8 cellular contexts compared by ENCODE assay signal in genomic region chr22:38314992-38315800, GRCh38. TPM values are rescaled to one million over a fixed set of nuclear protein-coding genes. Genes with fewer than 3 reads are reported as not detected.
DNase-seq lines count a peak whose midpoint lies in the region; ATAC-seq, FAIRE-seq and TF ChIP-seq lines count a peak whose summit lies in the region.

No MANE protein-coding gene starts in this region.

- H3K4me1 ChIP-seq in A549, result peaks cover 62% of the 10 kb centered on the region

- no peaks in the 10 kb centered on the region for H3K27me3 Mint-ChIP-seq in activated CD4-positive, alpha-beta memory T cell treated with anti-CD3 and anti-CD28 coated beads for 36 hours

- H3K9me3 Mint-ChIP-seq in activated CD4-positive, alpha-beta memory T cell treated with anti-CD3 and anti-CD28 coated beads for 36 hours, result no peaks in the 10 kb centered on the region

- peak overlapping the region; percentile 76 for H3K4me3 ChIP-seq in A549

- no peak for TF ChIP-seq EP300 in A549 (IDR thresholded peaks at IDR 0.05)

- WGBS in A549 (ENCODE audit: missing lambda C conversion rate), result 15% methylated on average over 15 of the region's 19 CpGs

- peak overlapping the region; percentile 81 for H3K27ac Mint-ChIP-seq in activated CD4-positive, alpha-beta memory T cell treated with anti-CD3 and anti-CD28 coated beads for 36 hours

- CTCF ChIA-PET in A549 (lab: Yijun Ruan, JAX) (interaction anchor here (0.9 to 1.2 kb wide), 2 partner anchors 25 to 205 kb away, joined by 3 read pairs; partner anchors contain the start of gene BAIAP2L2), HEK293T (lab: Yijun Ruan, JAX) (no interaction called here)
- CTCF ChIA-PET in activated CD4-positive, alpha-beta memory T cell treated with anti-CD3 and anti-CD28 coated beads for 36 hours (lab: Charles Lee), result interaction anchor here (0.7 to 1.6 kb wide), 3 partner anchors 10 to 263 kb away, joined by 3 to 5 read pairs (median 4); no protein-coding TSS in a partner anchor

- peaks cover 11% of the 10 kb centered on the region for H3K36me3 Mint-ChIP-seq in activated CD4-positive, alpha-beta memory T cell treated with anti-CD3 and anti-CD28 coated beads for 36 hours

- FAIRE-seq in A549 (lab: Jason Lieb, UNC), result no peak

- intact Hi-C loops in activated CD4-positive, alpha-beta memory T cell treated with anti-CD3 and anti-CD28 coated beads for 36 hours (cut with micrococcal nuclease), result loop anchor here (5.0 kb wide), 2 partner anchors 37 to 113 kb away; partner anchors contain the start of gene MAFF
- intact Hi-C loops in sciatic nerve (cut with DNase I), result loop anchor here (10.0 kb wide), 1 partner anchor 70 kb away; no protein-coding TSS in a partner anchor

- no peaks in the 10 kb centered on the region for H3K9me3 ChIP-seq in A549

- DNase-seq in A549 (ENCODE audit: low read depth in 1 of 2, low spot score in 1 of 2) (no peak), HEK293T (ENCODE audit: extremely low spot score) (no peak), globus pallidus (ENCODE audit: low spot score) (peak; percentile 47), sciatic nerve (ENCODE audit: low spot score) (no peak), epidermal melanocyte (ENCODE audit: insufficient read length, low spot score) (no peak), NCI-H2196 treated with DMSO at 0.1 percent for 48 hours (lab: John Stamatoyannopoulos, UW; ENCODE audit: unreplicated experiment) (no peak), hepatic stellate cell (ENCODE audit: low spot score) (no peak)
- peak; percentile 26 for DNase-seq in activated CD4-positive, alpha-beta memory T cell treated with anti-CD3 and anti-CD28 coated beads for 36 hours

- peak overlapping the region; percentile 85 for H3K4me3 Mint-ChIP-seq in activated CD4-positive, alpha-beta memory T cell treated with anti-CD3 and anti-CD28 coated beads for 36 hours

- peak overlapping the region; percentile 99 for H3K4me2 ChIP-seq in A549

- no peak for TF ChIP-seq RAD21 in A549 (conservative IDR thresholded peaks at IDR 0.05 in 1 of 2, IDR thresholded peaks at IDR 0.05 in 1 of 2)

- ATAC-seq in A549, result peak in 1 of 2 experiments; percentile 8; a peak in 3 of 6 replicates
- peak; percentile 0 for ATAC-seq in sciatic nerve

- TF ChIP-seq POLR2A in A549 (IDR thresholded peaks at IDR 0.05; ENCODE audit: low read length), result no peak

- H3K4me1 Mint-ChIP-seq in activated CD4-positive, alpha-beta memory T cell treated with anti-CD3 and anti-CD28 coated beads for 36 hours (ENCODE audit: low read depth), result peaks cover 64% of the 10 kb centered on the region

- TF ChIP-seq CTCF in A549 (IDR thresholded peaks at IDR 0.05), result no peak

- POLR2A ChIA-PET in A549 (lab: Yijun Ruan, JAX) (interaction anchor here (0.6 kb wide), 1 partner anchor 61 kb away, joined by 6 read pairs; no protein-coding TSS in a partner anchor), HEK293T (lab: Yijun Ruan, JAX) (interaction anchor here (0.6 to 1.5 kb wide), 7 partner anchors 9 to 146 kb away, joined by 3 to 4 read pairs (median 3); no protein-coding TSS in a partner anchor)
- POLR2A ChIA-PET in activated CD4-positive, alpha-beta memory T cell treated with anti-CD3 and anti-CD28 coated beads for 36 hours (lab: Charles Lee), result interaction anchor here (0.7 to 3.2 kb wide), 2 partner anchors 9 to 133 kb away, joined by 3 to 17 read pairs; no protein-coding TSS in a partner anchor

- peak overlapping the region; percentile 92 to 99 for H3K27ac ChIP-seq in A549

TF ChIP-seq in A549, 52 proteins besides CTCF, POLR2A, EP300 and RAD21 (continues in another document):
- TF ChIP-seq ZSCAN20 (CRISPR knock-in tag; IDR thresholded peaks at IDR 0.05) (no peak), MAX (IDR thresholded peaks at IDR 0.05) (no peak), KDM1A (IDR thresholded peaks at IDR 0.05; ENCODE audit: low read depth) (no peak), BHLHE40 (IDR thresholded peaks at IDR 0.05; ENCODE audit: low read depth, low read length) (no peak), ZFP36 (IDR thresholded peaks at IDR 0.05; ENCODE audit: borderline replicate concordance, partially characterized antibody) (no peak), SREBF2 (IDR thresholded peaks at IDR 0.05) (no peak), CBX8 (IDR thresholded peaks at IDR 0.05) (no peak), CHD2 (IDR thresholded peaks at IDR 0.05; ENCODE audit: low read length, partially characterized antibody) (no peak), CBX2 (IDR thresholded peaks at IDR 0.05; ENCODE audit: borderline replicate concordance, low read depth) (no peak), ZC3H11A (IDR thresholded peaks at IDR 0.05) (no peak)
- TF ChIP-seq, protein P1, sequence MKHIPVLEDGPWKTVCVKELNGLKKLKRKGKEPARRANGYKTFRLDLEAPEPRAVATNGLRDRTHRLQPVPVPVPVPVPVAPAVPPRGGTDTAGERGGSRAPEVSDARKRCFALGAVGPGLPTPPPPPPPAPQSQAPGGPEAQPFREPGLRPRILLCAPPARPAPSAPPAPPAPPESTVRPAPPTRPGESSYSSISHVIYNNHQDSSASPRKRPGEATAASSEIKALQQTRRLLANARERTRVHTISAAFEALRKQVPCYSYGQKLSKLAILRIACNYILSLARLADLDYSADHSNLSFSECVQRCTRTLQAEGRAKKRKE (CRISPR knock-in tag; IDR thresholded peaks at IDR 0.05; ENCODE audit: low read depth), result no peak
- TF ChIP-seq, protein P2, sequence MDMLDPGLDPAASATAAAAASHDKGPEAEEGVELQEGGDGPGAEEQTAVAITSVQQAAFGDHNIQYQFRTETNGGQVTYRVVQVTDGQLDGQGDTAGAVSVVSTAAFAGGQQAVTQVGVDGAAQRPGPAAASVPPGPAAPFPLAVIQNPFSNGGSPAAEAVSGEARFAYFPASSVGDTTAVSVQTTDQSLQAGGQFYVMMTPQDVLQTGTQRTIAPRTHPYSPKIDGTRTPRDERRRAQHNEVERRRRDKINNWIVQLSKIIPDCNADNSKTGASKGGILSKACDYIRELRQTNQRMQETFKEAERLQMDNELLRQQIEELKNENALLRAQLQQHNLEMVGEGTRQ (IDR thresholded peaks at IDR 0.05), result no peak

TF ChIP-seq in HEK293T, 16 proteins besides CTCF, POLR2A, EP300 and RAD21:
- no peak for TF ChIP-seq SP1 (IDR thresholded peaks at IDR 0.05)
- TF ChIP-seq LEF1 (IDR thresholded peaks at IDR 0.05; ENCODE audit: borderline replicate concordance), result no peak
- no peak for TF ChIP-seq ARNT (IDR thresholded peaks at IDR 0.05)
- TF ChIP-seq FOXM1 (IDR thresholded peaks at IDR 0.05; ENCODE audit: borderline replicate concordance), result peak; percentile 50; the same call in 1 of the 2 replicates
- TF ChIP-seq HDGF (IDR thresholded peaks at IDR 0.05; ENCODE audit: borderline replicate concordance), result no peak

RNA-seq across cellular contexts. Expression of gene CSNK1E, which starts 2.0 kb away (rescaled TPM):
- 58.3 and 60.9 TPM in 2 replicates for polyA plus RNA-seq in A549 (2011; rRNA removed)
- polyA plus RNA-seq in A549 (2012; cell fraction: cytosol; rRNA removed), result 123 and 153 TPM in 2 replicates
- 172 and 199 TPM in 2 replicates for polyA plus RNA-seq in A549 (2012; cell fraction: nucleus; rRNA removed)
- 57.1 to 63.3 TPM (median 59.3 TPM) in 3 replicates for polyA plus RNA-seq in A549 (2017; fragmentation: RNase III; extraction: RNeasy Plus Mini Kit Qiagen cat#74134 plus additional on column Dnase treatment)
- 85.9 and 117 TPM in 2 replicates for polyA minus RNA-seq in A549 (2011; rRNA and poly(A)+ RNA removed)
- total RNA-seq in activated CD4-positive, alpha-beta memory T cell treated with anti-CD3 and anti-CD28 coated beads for 36 hours, result 100 to 1,000 TPM; 104 to 105 TPM
- total RNA-seq in sciatic nerve, result 184 TPM

RNA-seq across cellular contexts. Expression of gene TMEM184B, which starts 42.4 kb away (rescaled TPM):
- polyA plus RNA-seq in A549 (2011; rRNA removed) (22.2 and 22.7 TPM in 2 replicates), A549 (2017; fragmentation: RNase III; extraction: RNeasy Plus Mini Kit Qiagen cat#74134 plus additional on column Dnase treatment) (33.2 to 36.8 TPM (median 36.6 TPM) in 3 replicates)
- polyA plus RNA-seq in A549 (2012; cell fraction: cytosol; rRNA removed), result 29.0 and 43.9 TPM in 2 replicates
- 46.3 and 64.3 TPM in 2 replicates for polyA plus RNA-seq in A549 (2012; cell fraction: nucleus; rRNA removed)
- polyA minus RNA-seq in A549 (2011; rRNA and poly(A)+ RNA removed), result 20.2 and 32.7 TPM in 2 replicates
- 10 to 100 TPM; 24.4 to 26.6 TPM for total RNA-seq in activated CD4-positive, alpha-beta memory T cell treated with anti-CD3 and anti-CD28 coated beads for 36 hours
- 72.7 TPM for total RNA-seq in sciatic nerve

Comparison
In these comparisons a context has a peak if more than half of its experiments do, and no peak if none do; other contexts are left out.
1. DNase-seq: peak in activated CD4-positive, alpha-beta memory T cell treated with anti-CD3 and anti-CD28 coated beads for 36 hours (single experiment) and globus pallidus (single experiment); none in A549 (0 of 2), HEK293T (single experiment), sciatic nerve (single experiment), epidermal melanocyte (single experiment), NCI-H2196 treated with DMSO at 0.1 percent for 48 hours (single experiment) and hepatic stellate cell (single experiment).